In the genomic region with DNA sequence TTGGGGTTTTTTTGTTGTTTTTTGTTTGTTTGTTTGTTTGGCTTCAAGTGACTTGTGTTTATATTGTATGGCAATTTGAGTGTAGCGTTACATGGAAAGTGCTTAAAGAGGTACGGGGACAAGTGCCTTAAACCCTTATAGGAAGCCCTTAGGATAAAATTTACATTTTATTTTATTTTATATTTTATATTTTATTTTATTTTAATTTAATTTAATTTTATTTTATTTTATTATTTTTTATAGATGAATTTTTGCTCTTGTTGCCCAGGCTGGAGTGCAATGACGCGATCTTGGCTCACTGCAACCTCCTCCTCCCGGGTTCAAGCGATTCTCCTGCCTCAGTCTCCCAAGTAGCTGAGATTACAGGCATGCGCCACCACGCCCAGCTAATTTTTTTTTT, we compare ENCODE assay signal across 2 cellular contexts. TPM values are rescaled to one million over a fixed set of nuclear protein-coding genes. Genes with fewer than 3 reads are reported as not detected.
"Had no signal": no experiment of that assay in that cellular context is flagged by ENCODE, and none has a peak within 500 bp of the region (broad histone marks: within the 10 kb centered on the region; RNA-seq: fewer than 3 reads in every experiment).

No MANE protein-coding gene starts in this region.

RNA-seq across cellular contexts. Expression of a gene that starts 21.0 kb away (rescaled TPM):
- total RNA-seq: LHCN-M2, MCF 10A had no signal
